ENCODE assay signal across 10 cellular contexts in genomic region chr12:19847294-19848059, GRCh38.
DNase-seq lines count a peak whose midpoint lies in the region; ATAC-seq and TF ChIP-seq lines count a peak whose summit lies in the region.
"Had no signal": no experiment of that assay in that cellular context is flagged by ENCODE, and none has a peak within 500 bp of the region (broad histone marks: within the 10 kb centered on the region; RNA-seq: fewer than 3 reads in every experiment).

No MANE protein-coding gene starts in this region.

- H3K27me3 ChIP-seq in GM23338 (ENCODE audit: insufficient read depth) (no peaks in the 10 kb centered on the region), spleen (replicated peaks in 1 of 7) (no peaks in the 10 kb centered on the region)
- H3K27me3 ChIP-seq: foreskin keratinocyte had no signal

- H3K36me3 ChIP-seq in GM23338 (ENCODE audit: insufficient read depth) (no peaks in the 10 kb centered on the region), spleen (no peaks in the 10 kb centered on the region)

- no peaks in the 10 kb centered on the region for H3K79me2 ChIP-seq in GM23338 (replicated peaks; ENCODE audit: insufficient read depth)

- intact Hi-C loops in left ventricle myocardium superior (cut with micrococcal nuclease) = no loop called here
- intact Hi-C loops in spleen (cut with DNase I; ENCODE audit: low total_unique reads) = no loop called here

- H3K4me1 Mint-ChIP-seq in GM23338 = peaks cover 9% of the 10 kb centered on the region; the same call in 2 of the 3 replicates

- no peak for TF ChIP-seq POLR2A in spleen (IDR thresholded peaks at IDR 0.05)

- H3F3A ChIP-seq in GM23338 (replicated peaks; ENCODE audit: low read depth) = no peaks in the 10 kb centered on the region

- TF ChIP-seq CTCF in GM23338 (conservative IDR thresholded peaks at IDR 0.05; ENCODE audit: low read depth in 2 of 2) (no peak), spleen (IDR thresholded peaks at IDR 0.05 in 8 of 11, conservative IDR thresholded peaks at IDR 0.05 in 3 of 11) (no peak), GM10248 (IDR thresholded peaks at IDR 0.05; ENCODE audit: control extremely low read depth, extremely low read depth, low read depth, missing control alignments) (no peak)

- H3K4me3 ChIP-seq in GM23338 (no peak overlapping the region), spleen (no peak overlapping the region)

- H4K20me1 ChIP-seq in GM23338 (replicated peaks; ENCODE audit: insufficient read depth) = no peaks in the 10 kb centered on the region

- no peak overlapping the region for H3K4me3 Mint-ChIP-seq in GM23338

- no peak overlapping the region for H3K4me2 ChIP-seq in GM23338

- H3K27ac Mint-ChIP-seq in GM23338 = no peak overlapping the region

- H3K9me3 Mint-ChIP-seq in GM23338 = no peaks in the 10 kb centered on the region

- ATAC-seq in GM23338 (no peak), SK-N-SH treated with all-trans-retinoic acid at 6 μM for 48 hours (peak; percentile 52), left ventricle myocardium superior (peak; percentile 91)

- H3K27me3 Mint-ChIP-seq in GM23338 (ENCODE audit: insufficient read depth, low read depth, poor library complexity) = peaks cover 2% of the 10 kb centered on the region

- H3K4me1 ChIP-seq in GM23338 (ENCODE audit: insufficient read depth) = no peaks in the 10 kb centered on the region
- H3K4me1 ChIP-seq in spleen = no peaks in the 10 kb centered on the region
- H3K4me1 ChIP-seq: foreskin keratinocyte had no signal

- no peaks in the 10 kb centered on the region for H3K9me2 ChIP-seq in GM23338 (ENCODE audit: insufficient read depth)

- CTCF ChIA-PET in GM10248 (lab: Yijun Ruan, JAX) = interaction anchor here (0.7 to 1.4 kb wide), 6 partner anchors 13 to 89 kb away, joined by 3 to 5 read pairs (median 3); no protein-coding TSS in a partner anchor

- 34 to 38% (median 36%) methylated on average over 11 of the region's 11 CpGs for WGBS in spleen, 5 donors

- no peaks in the 10 kb centered on the region for H3K36me3 Mint-ChIP-seq in GM23338 (ENCODE audit: low read depth)

- POLR2A ChIA-PET in GM10248 (lab: Yijun Ruan, JAX) = no interaction called here

- H3K9me3 ChIP-seq in spleen = peaks cover 0 to 12% (median 0%) of the 10 kb centered on the region in 8 donors

- H2AFZ ChIP-seq in GM23338 = peak overlapping the region; percentile 61

- DNase-seq in GM23338 (ENCODE audit: low spot score) (no peak), left ventricle myocardium superior (peak; percentile 45), spleen (no peak), NCI-H2107 (lab: John Stamatoyannopoulos, UW) (no peak), NCI-H82 treated with DMSO at 0.1 percent for 48 hours (lab: John Stamatoyannopoulos, UW; ENCODE audit: unreplicated experiment) (no peak), GM10248 (ENCODE audit: extremely low spot score) (no peak)
- DNase-seq in effector CD8-positive, alpha-beta T cell (lab: John Stamatoyannopoulos, UW) = no peak
- DNase-seq: SW 1271 had no signal

- H3K27ac ChIP-seq in GM23338 (ENCODE audit: low read depth) = no peak overlapping the region
- peak overlapping the region in 6 of 8 donors; percentile 27 to 56 (median 46) for H3K27ac ChIP-seq in spleen
- H3K27ac ChIP-seq: foreskin keratinocyte had no signal

TF ChIP-seq in GM23338, 12 proteins besides CTCF, POLR2A, EP300 and RAD21 (continues in another document):
- TF ChIP-seq ZNF331 (CRISPR knock-in tag; IDR thresholded peaks at IDR 0.05; ENCODE audit: low read depth) (no peak), ZNF114 (CRISPR knock-in tag; IDR thresholded peaks at IDR 0.05) (no peak), ETS1 (IDR thresholded peaks at IDR 0.05) (no peak)

TF ChIP-seq in SK-N-SH treated with all-trans-retinoic acid at 6 μM for 48 hours, 23 proteins besides CTCF, POLR2A, EP300 and RAD21:
- TF ChIP-seq ISL1 (CRISPR knock-in tag; IDR thresholded peaks at IDR 0.05) (peak; percentile 35; the same call in 1 of the 2 replicates), ZFP3 (CRISPR knock-in tag; IDR thresholded peaks at IDR 0.05) (no peak), GLIS3 (CRISPR knock-in tag; IDR thresholded peaks at IDR 0.05) (no peak), CSRNP3 (CRISPR knock-in tag; IDR thresholded peaks at IDR 0.05) (no peak), RARB (CRISPR knock-in tag; IDR thresholded peaks at IDR 0.05) (0 out of 2 replicates have a peak, but pooled peaks have one; percentile 23), TOX (CRISPR knock-in tag; IDR thresholded peaks at IDR 0.05; ENCODE audit: borderline replicate concordance) (0 out of 2 replicates have a peak, but pooled peaks have one; percentile 9)
